In genomic region chr7:65509368-65510186, GRCh38 we compare ENCODE assay signal across 8 cellular contexts.
A peak's percentile ranks its signal among the peaks of the same experiment; 100 is the strongest.
DNase-seq lines count a peak whose midpoint lies in the region; ATAC-seq and TF ChIP-seq lines count a peak whose summit lies in the region.

No MANE protein-coding gene starts in this region.

- TF ChIP-seq CTCF in transverse colon (IDR thresholded peaks at IDR 0.05), result no peak

- no peaks in the 10 kb centered on the region for H3K36me3 ChIP-seq in transverse colon

- in situ Hi-C loops in transverse colon (cut with MboI; ENCODE audit: low pct_ligation_motif_present in 1 of 4, low pct_unique_long_range_greater_than_20kb in 1 of 4, low sequenced_read_pairs in 3 of 4), result no loop called here

- peak; percentile 63 for DNase-seq in Right ventricle myocardium inferior (ENCODE audit: missing footprints)
- no peak for DNase-seq in cardiac septum (ENCODE audit: low spot score)
- peak; percentile 2 for DNase-seq in activated gamma-delta T cell treated with anti-CD3 and anti-CD28 coated beads, Interleukin-2, amount 50 U/mL, for 16 hours (ENCODE audit: low read depth)
- peak; percentile 54 for DNase-seq in left lobe of liver (ENCODE audit: low spot score)
- DNase-seq in transverse colon, result no peak
- no peak for DNase-seq in SW480 (ENCODE audit: low spot score)
- no peak for DNase-seq in NCI-H2029 (lab: John Stamatoyannopoulos, UW)
- DNase-seq in NCI-H345 treated with DMSO at 0.1 percent for 48 hours (lab: John Stamatoyannopoulos, UW; ENCODE audit: unreplicated experiment), result no peak

- no peak for TF ChIP-seq POLR2A in transverse colon (IDR thresholded peaks at IDR 0.05)

- peaks cover 42% of the 10 kb centered on the region for H3K27me3 ChIP-seq in transverse colon

- no peak overlapping the region for H3K27ac ChIP-seq in transverse colon

- H3K4me1 ChIP-seq in transverse colon, result peaks cover 0 to 14% (median 7%) of the 10 kb centered on the region in 4 donors

- no peak for ATAC-seq in Right ventricle myocardium inferior
- peak; percentile 60 for ATAC-seq in left lobe of liver

- no peaks in the 10 kb centered on the region for H3K9me3 ChIP-seq in transverse colon

- 1 to 3% methylated on average over 27 to 84 of the region's 85 CpGs for WGBS in transverse colon (ENCODE audit: low coverage in 1 of 2), 2 donors

- intact Hi-C loops in Right ventricle myocardium inferior (cut with DNase I) (no loop called here), cardiac septum (cut with DNase I) (no loop called here), transverse colon (cut with DNase I; ENCODE audit: low total_unique reads) (no loop called here)

- peak overlapping the region; percentile 19 to 69 (median 42) for H3K4me3 ChIP-seq in transverse colon

- no peak for TF ChIP-seq EP300 in transverse colon (IDR thresholded peaks at IDR 0.05; ENCODE audit: low read depth)

Comparison
In these comparisons a context has a peak if more than half of its experiments do, and no peak if none do; other contexts are left out.
1. DNase-seq: peak in Right ventricle myocardium inferior (single experiment), activated gamma-delta T cell treated with anti-CD3 and anti-CD28 coated beads, Interleukin-2, amount 50 U/mL, for 16 hours (single experiment) and left lobe of liver (single experiment); none in cardiac septum (single experiment), transverse colon (single experiment), SW480 (single experiment), NCI-H2029 (single experiment) and NCI-H345 treated with DMSO at 0.1 percent for 48 hours (single experiment).